8 cellular contexts compared by ENCODE assay signal in genomic region chr3:150763122-150763840, GRCh38. TPM values are rescaled to one million over a fixed set of nuclear protein-coding genes. Genes with fewer than 3 reads are reported as not detected.
DNase-seq lines count a peak whose midpoint lies in the region; ATAC-seq and TF ChIP-seq lines count a peak whose summit lies in the region.

Gene SIAH2, minus strand, starts transcription at chr3:150763169. Its CDS starts 320 bp downstream, at chr3:150762849.

- peak within 1 kb of the TSS; percentile 90 to 99 (median 94) for H3K27ac Mint-ChIP-seq in IgD-negative memory B cell
- H3K27ac Mint-ChIP-seq in activated T-cell treated with anti-CD3 and anti-CD28 coated beads, Interleukin-2, amount 50 U/mL, for 24 hours, result peak within 1 kb of the TSS; percentile 100

- H3K27ac ChIP-seq in esophagus (ENCODE audit: low read depth in 2 of 2, low read length in 1 of 2) (peak within 1 kb of the TSS; percentile 97), muscle layer of duodenum (ENCODE audit: low read length) (peak within 1 kb of the TSS; percentile 97)

- ATAC-seq in GM21528 (IDR thresholded peaks at IDR 0.05; ENCODE audit: low FRiP score, unreplicated experiment), result peak; percentile 62

- H3K27me3 ChIP-seq in esophagus (ENCODE audit: control insufficient read depth in 1 of 2, insufficient read depth in 2 of 2, low read length in 2 of 2), result no peaks in the 10 kb centered on the region
- H3K27me3 ChIP-seq in muscle layer of duodenum (ENCODE audit: low read depth, low read length), result no peaks in the 10 kb centered on the region

- peaks cover 11% of the 10 kb centered on the region for H3K27me3 Mint-ChIP-seq in IgD-negative memory B cell
- H3K27me3 Mint-ChIP-seq in activated T-cell treated with anti-CD3 and anti-CD28 coated beads, Interleukin-2, amount 50 U/mL, for 24 hours, result no peaks in the 10 kb centered on the region

- H3K36me3 ChIP-seq in esophagus (ENCODE audit: control insufficient read depth in 2 of 2, insufficient read depth in 2 of 2, low read length in 1 of 2) (no peaks in the 10 kb centered on the region), muscle layer of duodenum (ENCODE audit: control insufficient read depth in 1 of 2, insufficient read depth in 2 of 2, low read length in 2 of 2) (no peaks in the 10 kb centered on the region)

- no peaks in the 10 kb centered on the region for H3K4me1 ChIP-seq in esophagus (ENCODE audit: control insufficient read depth in 2 of 2, insufficient read depth in 2 of 2, low read length in 1 of 2)
- peaks cover 16 to 18% of the 10 kb centered on the region in 2 donors for H3K4me1 ChIP-seq in muscle layer of duodenum (ENCODE audit: control insufficient read depth in 1 of 2, insufficient read depth in 2 of 2, low read length in 2 of 2)

- H3K4me3 Mint-ChIP-seq in IgD-negative memory B cell, result peak within 1 kb of the TSS; percentile 94 to 99 (median 96)
- peak within 1 kb of the TSS; percentile 99 for H3K4me3 Mint-ChIP-seq in activated T-cell treated with anti-CD3 and anti-CD28 coated beads, Interleukin-2, amount 50 U/mL, for 24 hours

- peak; percentile 83 for DNase-seq in DMS114 treated with DMSO at 0.1 percent for 48 hours (lab: John Stamatoyannopoulos, UW; ENCODE audit: unreplicated experiment)
- peak; percentile 95 for DNase-seq in activated T-cell treated with anti-CD3 and anti-CD28 coated beads, Interleukin-2, amount 50 U/mL, for 24 hours
- DNase-seq in stimulated activated CD8-positive, alpha-beta memory T cell treated with anti-CD3 and anti-CD28 coated beads, Interleukin-7, amount 100 ng/mL, for 24 hours (ENCODE audit: low read depth), result peak; percentile 84

- H3K4me3 ChIP-seq in esophagus (ENCODE audit: low read depth in 1 of 2, low read length in 2 of 2) (peak within 1 kb of the TSS; percentile 77 to 87), muscle layer of duodenum (ENCODE audit: low read depth in 1 of 2, low read length in 2 of 2) (peak within 1 kb of the TSS; percentile 87 to 88)

- H3K36me3 Mint-ChIP-seq in IgD-negative memory B cell, result no peaks in the 10 kb centered on the region
- H3K36me3 Mint-ChIP-seq in activated T-cell treated with anti-CD3 and anti-CD28 coated beads, Interleukin-2, amount 50 U/mL, for 24 hours (ENCODE audit: low read depth), result peaks cover 50% of the 10 kb centered on the region

- no peaks in the 10 kb centered on the region for H3K9me3 Mint-ChIP-seq in IgD-negative memory B cell
- H3K9me3 Mint-ChIP-seq in activated T-cell treated with anti-CD3 and anti-CD28 coated beads, Interleukin-2, amount 50 U/mL, for 24 hours, result no peaks in the 10 kb centered on the region

- no peaks in the 10 kb centered on the region for H3K9me3 ChIP-seq in esophagus (ENCODE audit: control insufficient read depth in 2 of 2, insufficient read depth in 1 of 2, low read depth in 1 of 2, low read length in 1 of 2)
- no peaks in the 10 kb centered on the region for H3K9me3 ChIP-seq in muscle layer of duodenum (ENCODE audit: control insufficient read depth in 1 of 2, low read length in 2 of 2)

- WGBS in esophagus, 2 donors, result 0 to 1% methylated on average over 67 to 70 of the region's 70 CpGs

- H3K4me1 Mint-ChIP-seq in IgD-negative memory B cell, result peaks cover 47 to 59% (median 48%) of the 10 kb centered on the region in 3 donors
- H3K4me1 Mint-ChIP-seq in activated T-cell treated with anti-CD3 and anti-CD28 coated beads, Interleukin-2, amount 50 U/mL, for 24 hours (ENCODE audit: low read depth), result peaks cover 58% of the 10 kb centered on the region

TF ChIP-seq in PFSK-1, 5 proteins besides CTCF, POLR2A, EP300 and RAD21:
- TF ChIP-seq SIN3A (IDR thresholded peaks at IDR 0.05; ENCODE audit: borderline replicate concordance, insufficient read depth, low read length) (no peak), FOXP2 (optimal IDR thresholded peaks at IDR 0.05; ENCODE audit: borderline replicate concordance, extremely low read depth, extremely low read length, insufficient read depth) (peak; percentile 31)

RNA-seq across cellular contexts. Expression of gene SIAH2, which starts in this region (rescaled TPM):
- 23.1 TPM for polyA plus RNA-seq in IgD-negative memory B cell
- polyA plus RNA-seq in PFSK-1 (2012; ENCODE audit: insufficient read length, low read depth), result 16.0 TPM
- 10 to 100 TPM; 16.3 to 32.4 TPM for polyA plus RNA-seq in esophagus

Comparison
In these comparisons a context has a peak if more than half of its experiments do, and no peak if none do; other contexts are left out.
1. Peak in every context shown above with its lines: DNase-seq, ATAC-seq, H3K4me3 ChIP-seq and H3K27ac ChIP-seq.